8 cellular contexts compared by ENCODE assay signal in the genomic region with DNA sequence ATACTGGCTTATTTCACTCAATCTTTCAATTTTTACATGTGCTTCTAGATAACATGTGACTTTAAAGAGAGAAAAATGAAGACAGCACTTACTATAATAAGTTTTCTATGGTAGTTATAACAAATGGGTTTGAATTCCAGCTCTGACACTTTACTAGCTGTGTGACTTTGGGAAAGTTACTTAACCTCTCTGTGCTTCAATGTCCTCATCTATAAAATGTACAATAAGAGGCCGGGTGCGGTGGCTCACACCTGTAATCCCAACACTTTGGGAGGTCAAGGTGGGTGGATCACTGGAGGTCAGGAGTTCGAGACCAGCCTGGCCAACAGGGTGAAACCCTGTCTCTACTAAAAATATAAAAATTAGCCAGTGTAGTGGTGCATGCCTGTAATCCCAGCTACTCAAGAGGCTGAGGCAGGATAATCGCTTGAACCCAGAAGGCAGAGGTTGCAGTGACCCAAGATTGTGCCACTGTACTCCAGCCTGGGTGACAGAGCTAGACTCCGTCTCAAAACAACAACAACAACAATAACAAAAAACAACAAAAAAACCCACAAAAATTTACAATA.
DNase-seq lines count a peak whose midpoint lies in the region; ATAC-seq, FAIRE-seq and TF ChIP-seq lines count a peak whose summit lies in the region.
"Not testable (repeated sequence)": the region's sequence is repeated elsewhere in the genome, so short reads cannot be mapped to it uniquely, and the experiment has no call there.

No MANE protein-coding gene starts in this region.

- BruUV-seq in A673 (replicated peaks; lab: Mats Ljungman, UMichigan); Calu3 (replicated peaks; lab: Mats Ljungman, UMichigan); HepG2 (replicated peaks; lab: Mats Ljungman, UMichigan): not testable (repeated sequence)

- H3K36me3 ChIP-seq in A673 (ENCODE audit: insufficient read depth, low read length, poor library complexity, severe bottlenecking); Loucy (ENCODE audit: insufficient read depth, low read length); RWPE2 (ENCODE audit: low read depth); HepG2 (replicated peaks in 1 of 2; ENCODE audit: control insufficient read depth in 1 of 2, insufficient read depth in 2 of 2, low read length in 2 of 2): not testable (repeated sequence)

- not testable (repeated sequence) for H3K9me3 ChIP-seq in A673 (ENCODE audit: low read depth, low read length, poor library complexity, severe bottlenecking); Loucy (ENCODE audit: insufficient read depth, low read depth, low read length); RWPE2 (ENCODE audit: severe bottlenecking); HepG2 (ENCODE audit: low read length)

- TF ChIP-seq EP300 in HepG2 (IDR thresholded peaks at IDR 0.05; ENCODE audit: low read depth in 2 of 2, low read length in 2 of 2); HepG2 (CRISPR knock-in tag; IDR thresholded peaks at IDR 0.05; ENCODE audit: borderline replicate concordance): not testable (repeated sequence)

- intact Hi-C loops in A673 (cut with micrococcal nuclease; ENCODE audit: unreplicated experiment); Calu3 (cut with micrococcal nuclease; ENCODE audit: unreplicated experiment); HepG2 (cut with micrococcal nuclease; ENCODE audit: unreplicated experiment): not testable (repeated sequence)

- ATAC-seq in RWPE2 (ENCODE audit: low read depth); activated T-cell treated with anti-CD3 and anti-CD28 coated beads, Interleukin-2, amount 50 U/mL, for 72 hours (replicated peaks in 1 of 2); effector memory CD8-positive, alpha-beta T cell (replicated peaks); HepG2: not testable (repeated sequence)

- H3K27me3 ChIP-seq in A673 (replicated peaks; ENCODE audit: insufficient read depth, low read depth, low read length, poor library complexity); Loucy (ENCODE audit: insufficient read depth, low read length, poor library complexity, severe bottlenecking); RWPE2 (ENCODE audit: insufficient read depth, poor library complexity, severe bottlenecking): not testable (repeated sequence)
- H3K27me3 ChIP-seq in HepG2 (ENCODE audit: control insufficient read depth in 1 of 2, insufficient read depth in 2 of 2, low read length in 2 of 2): peaks cover 0 to 15% of the 10 kb centered on the region in 2 experiments; a peak in 2 of 5 replicates

- TF ChIP-seq POLR2A in HepG2 (IDR thresholded peaks at IDR 0.05; ENCODE audit: insufficient read depth in 1 of 2, low read depth in 2 of 2, low read length in 2 of 2): not testable (repeated sequence)

- not testable (repeated sequence) for H3F3A ChIP-seq in Loucy (ENCODE audit: low read depth)

- not testable (repeated sequence) for DNase-seq in A673 (ENCODE audit: low spot score); Calu3; RWPE2 (ENCODE audit: low spot score); activated T-cell treated with anti-CD3 and anti-CD28 coated beads, Interleukin-2, amount 50 U/mL, for 72 hours; effector memory CD8-positive, alpha-beta T cell; HepG2 (ENCODE audit: low spot score); nephron progenitor cell

- not testable (repeated sequence) for TF ChIP-seq CTCF in A673 (conservative IDR thresholded peaks at IDR 0.05; ENCODE audit: low read depth, low read length); Calu3 (IDR thresholded peaks at IDR 0.05; ENCODE audit: unreplicated experiment); Loucy (conservative IDR thresholded peaks at IDR 0.05; ENCODE audit: low read length); RWPE2 (IDR thresholded peaks at IDR 0.05; ENCODE audit: poor library complexity, severe bottlenecking); HepG2 (CRISPR knock-in tag; IDR thresholded peaks at IDR 0.05); nephron progenitor cell (IDR thresholded peaks at IDR 0.05)

- peaks cover 57% of the 10 kb centered on the region for H3K4me1 ChIP-seq in A673 (ENCODE audit: insufficient read depth, low read length, poor library complexity, severe bottlenecking)
- peaks cover 54% of the 10 kb centered on the region for H3K4me1 ChIP-seq in Loucy (ENCODE audit: insufficient read depth, low read length, poor library complexity, severe bottlenecking)
- peaks cover 50% of the 10 kb centered on the region for H3K4me1 ChIP-seq in RWPE2 (ENCODE audit: insufficient read depth, poor library complexity, severe bottlenecking)
- not testable (repeated sequence) for H3K4me1 ChIP-seq in HepG2 (ENCODE audit: insufficient read depth, low read length)

- H3K4me3 Mint-ChIP-seq in Calu3 (ENCODE audit: low read depth, unreplicated experiment); activated T-cell treated with anti-CD3 and anti-CD28 coated beads, Interleukin-2, amount 50 U/mL, for 72 hours; effector memory CD8-positive, alpha-beta T cell; nephron progenitor cell: not testable (repeated sequence)

- H3K27ac Mint-ChIP-seq in Calu3 (ENCODE audit: unreplicated experiment) (peak overlapping the region; percentile 72), nephron progenitor cell (peak overlapping the region; percentile 99)
- peak overlapping the region; percentile 78 for H3K27ac Mint-ChIP-seq in activated T-cell treated with anti-CD3 and anti-CD28 coated beads, Interleukin-2, amount 50 U/mL, for 72 hours
- H3K27ac Mint-ChIP-seq in effector memory CD8-positive, alpha-beta T cell: peak overlapping the region; percentile 7 to 38

- in situ Hi-C loops in HepG2 (cut with HindIII; ENCODE audit: extremely low pct_ligation_motif_present, low pct_unique_long_range_greater_than_20kb): not testable (repeated sequence)

- peaks cover 77% of the 10 kb centered on the region for H3K4me1 Mint-ChIP-seq in Calu3 (ENCODE audit: low read depth, unreplicated experiment)
- peaks cover 35% of the 10 kb centered on the region for H3K4me1 Mint-ChIP-seq in activated T-cell treated with anti-CD3 and anti-CD28 coated beads, Interleukin-2, amount 50 U/mL, for 72 hours (ENCODE audit: low read depth)
- H3K4me1 Mint-ChIP-seq in effector memory CD8-positive, alpha-beta T cell (ENCODE audit: low read depth in 2 of 2): peaks cover 26 to 52% of the 10 kb centered on the region in 2 donors
- peaks cover 88% of the 10 kb centered on the region for H3K4me1 Mint-ChIP-seq in nephron progenitor cell

- not testable (repeated sequence) for H3K4me3 ChIP-seq in A673 (ENCODE audit: low read depth, low read length, poor library complexity, severe bottlenecking); Loucy (ENCODE audit: low read length, poor library complexity, severe bottlenecking); RWPE2 (ENCODE audit: severe bottlenecking); HepG2 (replicated peaks in 1 of 3; ENCODE audit: insufficient read depth in 1 of 3, low read depth in 2 of 3, low read length in 3 of 3)

- not testable (repeated sequence) for H3K9ac ChIP-seq in Loucy (ENCODE audit: low read depth, low read length, poor library complexity, severe bottlenecking); HepG2 (ENCODE audit: insufficient read depth, low read depth, low read length)

- not testable (repeated sequence) for H4K20me1 ChIP-seq in Loucy (ENCODE audit: insufficient read depth, low read length, poor library complexity, severe bottlenecking); HepG2 (ENCODE audit: insufficient read depth, low read length)

- TF ChIP-seq RAD21 in HepG2 (CRISPR knock-in tag; IDR thresholded peaks at IDR 0.05): not testable (repeated sequence)

- H3K9me2 ChIP-seq in Loucy (replicated peaks; ENCODE audit: low read depth, low read length): not testable (repeated sequence)

- peak overlapping the region; percentile 58 for H3K4me2 ChIP-seq in Loucy (ENCODE audit: low read depth, low read length, poor library complexity, severe bottlenecking)
- not testable (repeated sequence) for H3K4me2 ChIP-seq in HepG2 (ENCODE audit: low read depth, low read length)

- not testable (repeated sequence) for FAIRE-seq in HepG2 (lab: Jason Lieb, UNC)

- CTCF ChIA-PET in A673 (lab: Charles Lee); HepG2 (lab: Yijun Ruan, JAX; ENCODE audit: low intra/inter-chr PET ratio, low total read pairs): not testable (repeated sequence)
- CTCF ChIA-PET in Calu3 (lab: Charles Lee): interaction anchor here (2.0 to 2.5 kb wide), 2 partner anchors 18 to 30 kb away, joined by 5 to 15 read pairs; no protein-coding TSS in a partner anchor

- not testable (repeated sequence) for H3K9me3 Mint-ChIP-seq in Calu3 (ENCODE audit: low read depth, unreplicated experiment); activated T-cell treated with anti-CD3 and anti-CD28 coated beads, Interleukin-2, amount 50 U/mL, for 72 hours; effector memory CD8-positive, alpha-beta T cell; nephron progenitor cell

- 11% methylated on average over 5 of the region's 5 CpGs for WGBS in HepG2 (ENCODE audit: low lambda C conversion rate)

- POLR2A ChIA-PET in A673 (lab: Charles Lee; ENCODE audit: low non-redundant PET); HepG2 (lab: Yijun Ruan, JAX): not testable (repeated sequence)

- not testable (repeated sequence) for H2AFZ ChIP-seq in Loucy (ENCODE audit: low read length); HepG2 (ENCODE audit: low read length)

- H3K27ac ChIP-seq in A673 (ENCODE audit: low read depth, low read length, poor library complexity, severe bottlenecking) (peak overlapping the region; percentile 87), RWPE2 (ENCODE audit: poor library complexity, severe bottlenecking) (peak overlapping the region; percentile 71)
- not testable (repeated sequence) for H3K27ac ChIP-seq in HepG2 (ENCODE audit: extremely low read length, insufficient read depth, low read length)

- not testable (repeated sequence) for H3K36me3 Mint-ChIP-seq in Calu3 (ENCODE audit: insufficient read depth, unreplicated experiment); activated T-cell treated with anti-CD3 and anti-CD28 coated beads, Interleukin-2, amount 50 U/mL, for 72 hours (ENCODE audit: insufficient read depth in 2 of 2); nephron progenitor cell (ENCODE audit: low read depth)
- H3K36me3 Mint-ChIP-seq in effector memory CD8-positive, alpha-beta T cell (ENCODE audit: insufficient read depth): peaks cover 12% of the 10 kb centered on the region

- not testable (repeated sequence) for H3K79me2 ChIP-seq in Loucy (ENCODE audit: insufficient read depth, low read length); HepG2 (ENCODE audit: insufficient read depth, low read length)

- not testable (repeated sequence) for H3K27me3 Mint-ChIP-seq in Calu3 (ENCODE audit: unreplicated experiment); activated T-cell treated with anti-CD3 and anti-CD28 coated beads, Interleukin-2, amount 50 U/mL, for 72 hours (ENCODE audit: low read depth); effector memory CD8-positive, alpha-beta T cell; nephron progenitor cell (ENCODE audit: low read depth, poor library complexity)

Comparison
In these comparisons a context has a peak if more than half of its experiments do, and no peak if none do; other contexts are left out.
1. H3K27ac Mint-ChIP-seq: peak in every context shown above with its lines; median percentile 99 in nephron progenitor cell; 78 in activated T-cell treated with anti-CD3 and anti-CD28 coated beads, Interleukin-2, amount 50 U/mL, for 72 hours; 72 in Calu3; 22 in effector memory CD8-positive, alpha-beta T cell.